ENCODE assay signal across 9 cellular contexts in genomic region chr13:95298971-95299627, GRCh38. TPM values are rescaled to one million over a fixed set of nuclear protein-coding genes. Genes with fewer than 3 reads are reported as not detected.
DNase-seq lines count a peak whose midpoint lies in the region; ATAC-seq, FAIRE-seq and TF ChIP-seq lines count a peak whose summit lies in the region.
"Had no signal": no experiment of that assay in that cellular context is flagged by ENCODE, and none has a peak within 500 bp of the region (broad histone marks: within the 10 kb centered on the region; RNA-seq: fewer than 3 reads in every experiment).

No MANE protein-coding gene starts in this region.

- no peak for TF ChIP-seq CTCF in activated CD8-positive, alpha-beta T cell treated with anti-CD3 and anti-CD28 coated beads for 36 hours (IDR thresholded peaks at IDR 0.05)
- TF ChIP-seq CTCF in WTC11 (IDR thresholded peaks at IDR 0.05) (no peak), esophagus squamous epithelium (IDR thresholded peaks at IDR 0.05) (no peak)

- no peaks in the 10 kb centered on the region for H3K36me3 ChIP-seq in esophagus squamous epithelium

- H3K4me1 ChIP-seq in esophagus squamous epithelium, result peaks cover 0 to 33% (median 4%) of the 10 kb centered on the region in 3 donors

- H3K4me1 Mint-ChIP-seq in activated CD8-positive, alpha-beta T cell treated with anti-CD3 and anti-CD28 coated beads for 36 hours (ENCODE audit: low read depth), result peaks cover 35% of the 10 kb centered on the region
- peaks cover 11% of the 10 kb centered on the region for H3K4me1 Mint-ChIP-seq in WTC11

- POLR2A ChIA-PET in activated CD8-positive, alpha-beta T cell treated with anti-CD3 and anti-CD28 coated beads for 36 hours (lab: Charles Lee), result interaction anchor here (1.3 kb wide), 1 partner anchor 14 kb away, joined by 6 read pairs; no protein-coding TSS in a partner anchor
- POLR2A ChIA-PET in WTC11 (lab: Charles Lee), result interaction anchor here (0.6 kb wide), 2 partner anchors 100 to 398 kb away, joined by 3 read pairs; no protein-coding TSS in a partner anchor

- H3K9me3 Mint-ChIP-seq in activated CD8-positive, alpha-beta T cell treated with anti-CD3 and anti-CD28 coated beads for 36 hours, result peaks cover 3% of the 10 kb centered on the region
- no peaks in the 10 kb centered on the region for H3K9me3 Mint-ChIP-seq in WTC11

- peak overlapping the region; percentile 80 for H3K4me3 Mint-ChIP-seq in activated CD8-positive, alpha-beta T cell treated with anti-CD3 and anti-CD28 coated beads for 36 hours
- no peak overlapping the region for H3K4me3 Mint-ChIP-seq in WTC11

- H3K27me3 ChIP-seq in esophagus squamous epithelium, result no peaks in the 10 kb centered on the region

- WGBS in esophagus squamous epithelium, 2 donors, result 57 to 70% methylated on average over 9 to 11 of the region's 11 CpGs

- peak; percentile 79 for DNase-seq in A172 (ENCODE audit: low spot score)
- peak; percentile 87 for DNase-seq in H54 (ENCODE audit: insufficient read length, low spot score)
- peak; percentile 27 for DNase-seq in activated CD8-positive, alpha-beta T cell treated with anti-CD3 and anti-CD28 coated beads for 36 hours
- peak; percentile 85 for DNase-seq in iris pigment epithelial cell (ENCODE audit: low read depth)
- no peak for DNase-seq in WTC11 (ENCODE audit: low spot score)
- DNase-seq in esophagus squamous epithelium (lab: John Stamatoyannopoulos, UW), result no peak
- DNase-seq: DMS79 treated with DMSO at 0.1 percent for 48 hours had no signal

- CTCF ChIA-PET in activated CD8-positive, alpha-beta T cell treated with anti-CD3 and anti-CD28 coated beads for 36 hours (lab: Charles Lee), result interaction anchor here (0.6 to 4.2 kb wide), 8 partner anchors 9 to 433 kb away, joined by 3 to 23 read pairs (median 4); no protein-coding TSS in a partner anchor
- CTCF ChIA-PET in WTC11 (lab: Charles Lee), result interaction anchor here (0.6 to 4.0 kb wide), 6 partner anchors 25 to 110 kb away, joined by 3 to 38 read pairs (median 4); no protein-coding TSS in a partner anchor

- peak; percentile 34 for ATAC-seq in activated CD8-positive, alpha-beta T cell treated with anti-CD3 and anti-CD28 coated beads for 36 hours
- no peak for ATAC-seq in GM21723 (IDR thresholded peaks at IDR 0.05; ENCODE audit: unreplicated experiment)
- no peak for ATAC-seq in WTC11
- ATAC-seq in HG02571 (IDR thresholded peaks at IDR 0.05; ENCODE audit: unreplicated experiment), result no peak

- intact Hi-C loops in activated CD8-positive, alpha-beta T cell treated with anti-CD3 and anti-CD28 coated beads for 36 hours (cut with micrococcal nuclease), result loop anchor here (5.0 kb wide), 1 partner anchor 83 kb away; no protein-coding TSS in a partner anchor
- intact Hi-C loops in esophagus squamous epithelium (cut with DNase I), result no loop called here

- H3K27me3 Mint-ChIP-seq in activated CD8-positive, alpha-beta T cell treated with anti-CD3 and anti-CD28 coated beads for 36 hours, result no peaks in the 10 kb centered on the region
- H3K27me3 Mint-ChIP-seq in WTC11 (ENCODE audit: low read depth), result peaks cover 41% of the 10 kb centered on the region

- peak overlapping the region in 1 of 4 donors; percentile 2 for H3K27ac ChIP-seq in esophagus squamous epithelium

- H3K36me3 Mint-ChIP-seq in activated CD8-positive, alpha-beta T cell treated with anti-CD3 and anti-CD28 coated beads for 36 hours (ENCODE audit: low read depth), result peaks cover 15% of the 10 kb centered on the region
- H3K36me3 Mint-ChIP-seq in WTC11, result no peaks in the 10 kb centered on the region

- no peak for TF ChIP-seq POLR2A in H54 (IDR thresholded peaks at IDR 0.05; ENCODE audit: low read depth, low read length)
- no peak for TF ChIP-seq POLR2A in esophagus squamous epithelium (IDR thresholded peaks at IDR 0.05)

- no peak overlapping the region for H3K4me3 ChIP-seq in esophagus squamous epithelium

- no peaks in the 10 kb centered on the region for H3K9me3 ChIP-seq in esophagus squamous epithelium

- H3K27ac Mint-ChIP-seq in activated CD8-positive, alpha-beta T cell treated with anti-CD3 and anti-CD28 coated beads for 36 hours, result peak overlapping the region; percentile 64
- no peak overlapping the region for H3K27ac Mint-ChIP-seq in WTC11

- FAIRE-seq in H54 (lab: Jason Lieb, UNC), result peak; percentile 62

TF ChIP-seq in WTC11, 78 proteins besides CTCF, POLR2A, EP300 and RAD21:
- TF ChIP-seq ELF4 (CRISPR knock-in tag; IDR thresholded peaks at IDR 0.05; ENCODE audit: low read depth) (no peak), FOXK1 (CRISPR knock-in tag; IDR thresholded peaks at IDR 0.05) (no peak), ZNF317 (CRISPR knock-in tag; IDR thresholded peaks at IDR 0.05; ENCODE audit: borderline replicate concordance, low read depth) (no peak), ETV6 (CRISPR knock-in tag; IDR thresholded peaks at IDR 0.05) (no peak), CREM (CRISPR knock-in tag; IDR thresholded peaks at IDR 0.05) (no peak), ERG (CRISPR knock-in tag; IDR thresholded peaks at IDR 0.05) (no peak), JAZF1 (CRISPR knock-in tag; IDR thresholded peaks at IDR 0.05) (no peak), TP53 (CRISPR knock-in tag; IDR thresholded peaks at IDR 0.05) (no peak), ZNF219 (CRISPR knock-in tag; IDR thresholded peaks at IDR 0.05; ENCODE audit: borderline replicate concordance) (no peak), RORB (CRISPR knock-in tag; IDR thresholded peaks at IDR 0.05) (no peak), E2F1 (CRISPR knock-in tag; IDR thresholded peaks at IDR 0.05) (no peak), ZNF121 (CRISPR knock-in tag; IDR thresholded peaks at IDR 0.05) (no peak), SOX15 (CRISPR knock-in tag; IDR thresholded peaks at IDR 0.05) (no peak)

RNA-seq across cellular contexts. Expression of gene ABCC4, which starts 2.2 kb away (rescaled TPM):
- total RNA-seq in A172 (2014; rRNA removed; shearing (Covaris generic)), result 45.7 and 51.6 TPM in 2 replicates
- 10 to 100 TPM in 1 of 2 experiments, 1 to 10 TPM in 1; 9.6 to 11.8 TPM for total RNA-seq in activated CD8-positive, alpha-beta T cell treated with anti-CD3 and anti-CD28 coated beads for 36 hours
- total RNA-seq in WTC11 (2021) (7.2 to 7.8 TPM (median 7.2 TPM) in 3 replicates), esophagus squamous epithelium (10 to 100 TPM in 1 of 4 donors, 1 to 10 TPM in 3; 2.5 to 12.6 (median 6.0) TPM)

Comparison
In these comparisons a context has a peak if more than half of its experiments do, and no peak if none do; other contexts are left out.
1. DNase-seq: peak in A172 (single experiment), H54 (single experiment), activated CD8-positive, alpha-beta T cell treated with anti-CD3 and anti-CD28 coated beads for 36 hours (single experiment) and iris pigment epithelial cell (single experiment); none in WTC11 (single experiment) and esophagus squamous epithelium (single experiment).